Comparison of ENCODE assay signal across 23 cellular contexts in the genomic region with DNA sequence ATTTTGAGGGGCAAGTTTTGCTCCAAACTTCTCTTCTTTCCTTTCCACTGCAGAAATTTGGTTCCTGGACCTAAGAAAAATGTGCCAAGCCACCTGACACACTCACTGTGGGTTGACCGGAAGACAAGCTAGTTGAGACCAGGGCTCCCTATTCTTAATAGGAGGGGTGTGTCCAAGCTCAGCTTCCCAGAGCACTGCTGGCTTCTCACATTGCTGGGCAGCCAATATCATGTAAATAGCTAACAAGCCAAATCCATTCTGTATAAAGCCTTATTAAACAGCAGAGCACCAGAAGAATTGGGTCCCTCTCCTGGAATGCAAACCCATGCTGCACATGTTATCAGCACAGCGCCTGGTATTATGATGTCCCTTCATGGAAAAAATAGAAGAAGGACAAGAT. TPM values are rescaled to one million over a fixed set of nuclear protein-coding genes. Genes with fewer than 3 reads are reported as not detected.
"Had no signal": no experiment of that assay in that cellular context is flagged by ENCODE, and none has a peak within 500 bp of the region (broad histone marks: within the 10 kb centered on the region; RNA-seq: fewer than 3 reads in every experiment).

No MANE protein-coding gene starts in this region.

- H3K4me1 ChIP-seq: lower lobe of right lung, pancreas, psoas muscle, tibial nerve had no signal

- H3K27me3 ChIP-seq: cardiac muscle cell, foreskin keratinocyte, neutrophil, tibial nerve had no signal

- DNase-seq: activated CD4-positive, alpha-beta T cell treated with anti-CD3 and anti-CD28 coated beads for 36 hours; activated CD4-positive, alpha-beta T cell treated with anti-CD3 and anti-CD28 coated beads, Interleukin-2, amount 50 U/mL, for 4 hours; activated CD8-positive, alpha-beta memory T cell treated with anti-CD3 and anti-CD28 coated beads, Interleukin-2, amount 50 U/mL, for 48 hours; activated naive CD4-positive, alpha-beta T cell; activated T-cell treated with anti-CD3 and anti-CD28 coated beads, Interleukin-2, amount 50 U/mL, for 4 hours; lower lobe of right lung; pancreas; psoas muscle; right cardiac atrium; stimulated activated CD4-positive, alpha-beta T cell treated with anti-CD3 and anti-CD28 coated beads, Interleukin-1b, Interleukin-23, amount 100 ng/mL, for 48 hours; stimulated activated naive CD8-positive, alpha-beta T cell treated with anti-CD3 and anti-CD28 coated beads, Interleukin-15, amount 100 ng/mL, for 72 hours; T-cell had no signal

- H3K27ac Mint-ChIP-seq: activated CD4-positive, alpha-beta T cell treated with anti-CD3 and anti-CD28 coated beads for 36 hours; activated naive CD8-positive, alpha-beta T cell; activated T-helper 2 cell treated with anti-CD3 and anti-CD28 coated beads, Interferon-gamma antibody, Interleukin-2, Interleukin-4, amounts not matched to agents 10 μg/mL and 5 μg/mL and 100 μg/mL, durations not matched to agents 14 hours and 24 hours and 36 hours; natural killer cell treated with Interleukin-12 subunit alpha and Interleukin-12 subunit beta and Interleukin-15 and Interleukin-18, amount 100 ng/mL, for 72 hours; stimulated activated effector memory CD8-positive, alpha-beta T cell treated with anti-CD3 and anti-CD28 coated beads, Interleukin-12 subunit alpha, Interleukin-12 subunit beta, amount 100 ng/mL, for 72 hours; stimulated activated naive CD8-positive, alpha-beta T cell treated with anti-CD3 and anti-CD28 coated beads, Interleukin-15, amount 100 ng/mL, for 72 hours; T-cell; T-helper 2 cell treated with Interferon-gamma antibody and Interleukin-4, amounts not matched to agents 5 μg/mL and 100 μg/mL, for 36 hours had no signal

- H3K4me1 Mint-ChIP-seq: activated CD4-positive, alpha-beta T cell treated with anti-CD3 and anti-CD28 coated beads for 36 hours; stimulated activated effector memory CD8-positive, alpha-beta T cell treated with anti-CD3 and anti-CD28 coated beads, Interleukin-12 subunit alpha, Interleukin-12 subunit beta, amount 100 ng/mL, for 72 hours; stimulated activated naive CD8-positive, alpha-beta T cell treated with anti-CD3 and anti-CD28 coated beads, Interleukin-15, amount 100 ng/mL, for 72 hours had no signal

- H3K9me3 ChIP-seq: lower lobe of right lung, neutrophil, pancreas, psoas muscle, tibial nerve had no signal

- H3K4me3 ChIP-seq: cardiac muscle cell, lower lobe of right lung, pancreas, psoas muscle, tibial nerve had no signal

- H3K36me3 Mint-ChIP-seq: activated naive CD8-positive, alpha-beta T cell; natural killer cell treated with Interleukin-12 subunit alpha and Interleukin-12 subunit beta and Interleukin-15 and Interleukin-18, amount 100 ng/mL, for 72 hours; stimulated activated effector memory CD8-positive, alpha-beta T cell treated with anti-CD3 and anti-CD28 coated beads, Interleukin-12 subunit alpha, Interleukin-12 subunit beta, amount 100 ng/mL, for 72 hours; T-cell had no signal

- H3K27me3 Mint-ChIP-seq: activated CD4-positive, alpha-beta T cell treated with anti-CD3 and anti-CD28 coated beads for 36 hours; activated naive CD8-positive, alpha-beta T cell; natural killer cell treated with Interleukin-12 subunit alpha and Interleukin-12 subunit beta and Interleukin-15 and Interleukin-18, amount 100 ng/mL, for 72 hours; stimulated activated naive CD8-positive, alpha-beta T cell treated with anti-CD3 and anti-CD28 coated beads, Interleukin-15, amount 100 ng/mL, for 72 hours; T-cell had no signal

- H3K27ac ChIP-seq: cardiac muscle cell, epithelial cell of prostate, foreskin keratinocyte, lower lobe of right lung, neutrophil, pancreas, psoas muscle, tibial nerve had no signal

- H3K36me3 ChIP-seq: cardiac muscle cell, lower lobe of right lung, neutrophil, pancreas, tibial nerve had no signal

- H3K4me3 Mint-ChIP-seq: activated CD4-positive, alpha-beta T cell treated with anti-CD3 and anti-CD28 coated beads for 36 hours; activated naive CD8-positive, alpha-beta T cell; activated T-cell treated with anti-CD3 and anti-CD28 coated beads, Interleukin-2, amount 50 U/mL, for 4 hours; natural killer cell treated with Interleukin-12 subunit alpha and Interleukin-12 subunit beta and Interleukin-15 and Interleukin-18, amount 100 ng/mL, for 72 hours; stimulated activated effector memory CD8-positive, alpha-beta T cell treated with anti-CD3 and anti-CD28 coated beads, Interleukin-12 subunit alpha, Interleukin-12 subunit beta, amount 100 ng/mL, for 72 hours; stimulated activated naive CD8-positive, alpha-beta T cell treated with anti-CD3 and anti-CD28 coated beads, Interleukin-15, amount 100 ng/mL, for 72 hours; T-cell; T-helper 2 cell treated with Interferon-gamma antibody and Interleukin-4, amounts not matched to agents 5 μg/mL and 100 μg/mL, for 36 hours had no signal

- H3K9me3 Mint-ChIP-seq: activated T-cell treated with anti-CD3 and anti-CD28 coated beads, Interleukin-2, amount 50 U/mL, for 4 hours; activated T-helper 2 cell treated with anti-CD3 and anti-CD28 coated beads, Interferon-gamma antibody, Interleukin-2, Interleukin-4, amounts not matched to agents 10 μg/mL and 5 μg/mL and 100 μg/mL, durations not matched to agents 14 hours and 24 hours and 36 hours; natural killer cell treated with Interleukin-12 subunit alpha and Interleukin-12 subunit beta and Interleukin-15 and Interleukin-18, amount 100 ng/mL, for 72 hours; stimulated activated effector memory CD8-positive, alpha-beta T cell treated with anti-CD3 and anti-CD28 coated beads, Interleukin-12 subunit alpha, Interleukin-12 subunit beta, amount 100 ng/mL, for 72 hours; stimulated activated naive CD8-positive, alpha-beta T cell treated with anti-CD3 and anti-CD28 coated beads, Interleukin-15, amount 100 ng/mL, for 72 hours; T-cell; T-helper 2 cell treated with Interferon-gamma antibody and Interleukin-4, amounts not matched to agents 5 μg/mL and 100 μg/mL, for 36 hours had no signal

RNA-seq across cellular contexts. Expression of gene SAMD3, which starts 17.0 kb away (rescaled TPM):
- total RNA-seq: cardiac muscle cell, kidney epithelial cell had no signal
- polyA plus RNA-seq: cardiac muscle cell had no signal
